ENCODE assay signal across 29 cellular contexts in genomic region chr3:173744479-173744878, GRCh38.
"Had no signal": no experiment of that assay in that cellular context is flagged by ENCODE, and none has a peak within 500 bp of the region (broad histone marks: within the 10 kb centered on the region; RNA-seq: fewer than 3 reads in every experiment).

No MANE protein-coding gene starts in this region.

- H3K36me3 Mint-ChIP-seq: mesothelial cell of epicardium; naive B cell; natural killer cell treated with Interleukin-12 subunit alpha and Interleukin-12 subunit beta and Interleukin-15 and Interleukin-18, amount 100 ng/mL, for 72 hours had no signal

- DNase-seq: effector CD8-positive, alpha-beta T cell; endodermal cell; erythroblast; hypothalamus; immature natural killer cell; mesenchymal stem cell; mucosa of descending colon; naive B cell; stimulated activated CD4-positive, alpha-beta T cell treated with anti-CD3 and anti-CD28 coated beads, Interleukin-12 subunit alpha, Interleukin-12 subunit beta, amount 100 ng/mL, for 4 hours; stimulated activated CD4-positive, alpha-beta T cell treated with anti-CD3 and anti-CD28 coated beads, Interleukin-1b, Interleukin-23, amount 100 ng/mL, for 48 hours; stimulated activated CD4-positive, alpha-beta T cell treated with anti-CD3 and anti-CD28 coated beads, Interleukin-4, amount 100 ng/mL, for 1 hour; stimulated activated CD8-positive, alpha-beta memory T cell treated with anti-CD3 and anti-CD28 coated beads, Interleukin-4, amount 100 ng/mL, for 48 hours; stimulated activated naive CD4-positive, alpha-beta T cell treated with Interleukin-2 at 50 U/mL for 16 hours; stomach; thyroid gland; trophoblast cell had no signal

- H3K27ac ChIP-seq: neutrophil, prostate gland, right atrium auricular region, stomach, thyroid gland had no signal

- H3K4me1 Mint-ChIP-seq: immature natural killer cell, mesothelial cell of epicardium, naive B cell had no signal

- ATAC-seq: left lobe of liver; mucosa of descending colon; natural killer cell treated with Interleukin-12 subunit alpha and Interleukin-12 subunit beta and Interleukin-15 and Interleukin-18, amount 100 ng/mL, for 72 hours; sciatic nerve had no signal

- H3K27me3 ChIP-seq: neutrophil, right atrium auricular region, stomach, thyroid gland had no signal

- H3K27ac Mint-ChIP-seq: endodermal cell; immature natural killer cell; mesothelial cell of epicardium; naive B cell; natural killer cell treated with Interleukin-12 subunit alpha and Interleukin-12 subunit beta and Interleukin-15 and Interleukin-18, amount 100 ng/mL, for 72 hours had no signal

- H3K4me1 ChIP-seq: prostate gland, right atrium auricular region, stomach, thyroid gland had no signal

- H3K9me3 Mint-ChIP-seq: endodermal cell had no signal

- H3K27me3 Mint-ChIP-seq: naive B cell; natural killer cell treated with Interleukin-12 subunit alpha and Interleukin-12 subunit beta and Interleukin-15 and Interleukin-18, amount 100 ng/mL, for 72 hours had no signal

- FAIRE-seq: colon, frontal cortex, keratinocyte had no signal

- H3K9me3 ChIP-seq: mucosa of descending colon, neutrophil, prostate gland, right atrium auricular region, stomach, thyroid gland had no signal

- H3K4me3 ChIP-seq: lung, mucosa of descending colon, prostate gland, right atrium auricular region, smooth muscle cell, stomach, thyroid gland had no signal

- H3K36me3 ChIP-seq: neutrophil, prostate gland, right atrium auricular region, stomach, thyroid gland had no signal

- H3K4me2 ChIP-seq: smooth muscle cell had no signal

- H3K4me3 Mint-ChIP-seq: endodermal cell; immature natural killer cell; mesothelial cell of epicardium; naive B cell; natural killer cell treated with Interleukin-12 subunit alpha and Interleukin-12 subunit beta and Interleukin-15 and Interleukin-18, amount 100 ng/mL, for 72 hours; neural crest cell had no signal
